Comparison of ENCODE assay signal across 11 cellular contexts in the genomic region with DNA sequence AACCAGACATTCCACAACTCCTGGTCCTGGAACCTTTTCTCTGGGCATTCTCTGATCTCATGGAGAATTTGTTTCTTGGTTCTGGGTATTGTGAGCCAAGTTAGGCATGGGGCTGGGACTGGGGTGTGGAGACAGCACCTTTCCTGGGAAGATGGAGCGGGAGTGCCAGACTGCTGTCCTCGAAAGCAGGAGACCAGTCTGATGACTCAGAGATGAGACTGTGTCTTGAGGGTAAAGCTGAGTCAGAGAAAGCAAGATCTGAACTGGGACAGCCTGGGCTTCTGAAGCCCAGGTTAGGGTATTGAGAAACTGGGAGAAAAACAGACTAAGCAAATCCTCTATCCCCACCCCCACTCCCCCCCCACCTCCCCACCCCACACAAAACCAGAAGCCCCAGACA. TPM values are rescaled to one million over a fixed set of nuclear protein-coding genes. Genes with fewer than 3 reads are reported as not detected.
DNase-seq lines count a peak whose midpoint lies in the region; ATAC-seq and TF ChIP-seq lines count a peak whose summit lies in the region.
"Had no signal": no experiment of that assay in that cellular context is flagged by ENCODE, and none has a peak within 500 bp of the region (broad histone marks: within the 10 kb centered on the region; RNA-seq: fewer than 3 reads in every experiment).

No MANE protein-coding gene starts in this region.

- no peaks in the 10 kb centered on the region for H3K36me3 ChIP-seq in breast epithelium
- H3K36me3 ChIP-seq: gastroesophageal sphincter had no signal

- peaks cover 0 to 16% of the 10 kb centered on the region in 2 donors for H3K27me3 ChIP-seq in breast epithelium

- H3K36me3 Mint-ChIP-seq in MCF 10A (ENCODE audit: insufficient read depth, unreplicated experiment) (no peaks in the 10 kb centered on the region), type B pancreatic cell (no peaks in the 10 kb centered on the region)
- H3K36me3 Mint-ChIP-seq: memory B cell had no signal

- no peaks in the 10 kb centered on the region for H3K9me3 Mint-ChIP-seq in MCF 10A (ENCODE audit: unreplicated experiment)
- H3K9me3 Mint-ChIP-seq in type B pancreatic cell = no peaks in the 10 kb centered on the region
- H3K9me3 Mint-ChIP-seq: memory B cell had no signal

- intact Hi-C loops in MCF 10A (cut with micrococcal nuclease) (no loop called here), breast epithelium (cut with DNase I; ENCODE audit: low total_unique reads) (no loop called here)

- POLR2A ChIA-PET in MCF 10A (lab: Yijun Ruan, JAX) = interaction anchor here (0.6 to 1.5 kb wide), 4 partner anchors 10 to 365 kb away, joined by 3 to 6 read pairs (median 4); no protein-coding TSS in a partner anchor

- TF ChIP-seq POLR2A in breast epithelium (IDR thresholded peaks at IDR 0.05) = no peak

- H3K27ac Mint-ChIP-seq in MCF 10A (ENCODE audit: low read depth, unreplicated experiment) (no peak overlapping the region), type B pancreatic cell (no peak overlapping the region)
- H3K27ac Mint-ChIP-seq: B cell, memory B cell had no signal

- DNase-seq in MCF 10A (ENCODE audit: unreplicated experiment) (peak; percentile 96), breast epithelium (ENCODE audit: low spot score in 2 of 2) (no peak), SW 1271 (lab: John Stamatoyannopoulos, UW) (peak; percentile 10 to 36), fibroblast of villous mesenchyme (ENCODE audit: low read depth) (peak; percentile 20), type B pancreatic cell (ENCODE audit: extremely low spot score, unreplicated experiment) (no peak), amygdala (lab: John Stamatoyannopoulos, UW) (no peak)

- no peaks in the 10 kb centered on the region for H3K4me1 ChIP-seq in breast epithelium

- no peak for TF ChIP-seq CTCF in MCF 10A (IDR thresholded peaks at IDR 0.05; ENCODE audit: unreplicated experiment)
- TF ChIP-seq CTCF in breast epithelium (IDR thresholded peaks at IDR 0.05) = no peak
- no peak for TF ChIP-seq CTCF in fibroblast of villous mesenchyme (IDR thresholded peaks at IDR 0.05; ENCODE audit: insufficient read depth, low read depth, low read length)
- TF ChIP-seq CTCF in type B pancreatic cell (conservative IDR thresholded peaks at IDR 0.05) = no peak

- no peak overlapping the region for H3K27ac ChIP-seq in breast epithelium
- H3K27ac ChIP-seq: gastroesophageal sphincter had no signal

- H3K9me3 ChIP-seq in breast epithelium = no peaks in the 10 kb centered on the region
- H3K9me3 ChIP-seq: gastroesophageal sphincter had no signal

- H3K27me3 Mint-ChIP-seq in MCF 10A (ENCODE audit: insufficient read depth, unreplicated experiment) (no peaks in the 10 kb centered on the region), type B pancreatic cell (peaks cover 61% of the 10 kb centered on the region)

- no peak overlapping the region for H3K4me3 ChIP-seq in breast epithelium
- H3K4me3 ChIP-seq in fibroblast of villous mesenchyme (ENCODE audit: low read depth, low read length) = no peak overlapping the region
- H3K4me3 ChIP-seq: gastroesophageal sphincter had no signal

- H3K4me3 Mint-ChIP-seq in MCF 10A (ENCODE audit: unreplicated experiment) (no peak overlapping the region), type B pancreatic cell (peak overlapping the region; percentile 69)
- H3K4me3 Mint-ChIP-seq: B cell, memory B cell had no signal

- ATAC-seq in GM18502 (IDR thresholded peaks at IDR 0.05; ENCODE audit: poor library complexity, unreplicated experiment) = no peak
- no peak for ATAC-seq in HG03280 (IDR thresholded peaks at IDR 0.05; ENCODE audit: unreplicated experiment)
- ATAC-seq: gastroesophageal sphincter had no signal

- BruUV-seq in MCF 10A (replicated peaks; lab: Mats Ljungman, UMichigan) = no TSS peak

- CTCF ChIA-PET in MCF 10A (lab: Yijun Ruan, JAX) = interaction anchor here (0.5 to 0.9 kb wide), 5 partner anchors 13 to 1759 kb away, joined by 3 to 4 read pairs (median 3); no protein-coding TSS in a partner anchor

- H3K4me1 Mint-ChIP-seq in MCF 10A (ENCODE audit: insufficient read depth, unreplicated experiment) = peaks cover 34% of the 10 kb centered on the region
- peaks cover 10% of the 10 kb centered on the region for H3K4me1 Mint-ChIP-seq in type B pancreatic cell (ENCODE audit: unreplicated experiment)
- H3K4me1 Mint-ChIP-seq: memory B cell had no signal

RNA-seq across cellular contexts. Expression of a gene that starts 2.2 kb away (rescaled TPM):
- total RNA-seq in MCF 10A (2022) (0.20 and 0.51 TPM in 2 replicates), breast epithelium (1 to 10 TPM in 1 of 3 donors, under 1 TPM in 2; 0.48 to 1.6 (median 0.66) TPM), fibroblast of villous mesenchyme (not detected in 2 replicates), type B pancreatic cell (ENCODE audit: low replicate concordance) (5.9 and 11.3 TPM in 2 replicates)
- total RNA-seq: B cell had no signal

Comparison
In these comparisons a context has a peak if more than half of its experiments do, and no peak if none do; other contexts are left out.
1. DNase-seq: peak in MCF 10A (single experiment), SW 1271 (2 of 2) and fibroblast of villous mesenchyme (single experiment); none in breast epithelium (0 of 2), type B pancreatic cell (single experiment) and amygdala (0 of 56).